8 cellular contexts compared by ENCODE assay signal in genomic region chr20:59031326-59032022, GRCh38. TPM values are rescaled to one million over a fixed set of nuclear protein-coding genes. Genes with fewer than 3 reads are reported as not detected.
DNase-seq lines count a peak whose midpoint lies in the region; ATAC-seq and TF ChIP-seq lines count a peak whose summit lies in the region.

No MANE protein-coding gene starts in this region.

- DNase-seq in activated CD8-positive, alpha-beta memory T cell treated with anti-CD3 and anti-CD28 coated beads, Interleukin-2, amount 10 ng/mL, durations not matched to agents 7 days and 5 days = peak; percentile 67
- DNase-seq in activated CD8-positive, alpha-beta memory T cell treated with anti-CD3 and anti-CD28 coated beads for 24 hours = no peak
- DNase-seq in T-cell = no peak
- no peak for DNase-seq in fibroblast of pulmonary artery (ENCODE audit: low read depth)
- no peak for DNase-seq in GM10266 (ENCODE audit: extremely low spot score)
- no peak for DNase-seq in KBM-7

- peaks cover 60% of the 10 kb centered on the region for H3K36me3 Mint-ChIP-seq in activated CD8-positive, alpha-beta memory T cell treated with anti-CD3 and anti-CD28 coated beads, Interleukin-2, amount 10 ng/mL, durations not matched to agents 7 days and 5 days
- H3K36me3 Mint-ChIP-seq in T-cell = peaks cover 58% of the 10 kb centered on the region

- peak overlapping the region; percentile 97 for H3K4me2 ChIP-seq in skeletal muscle satellite cell (ENCODE audit: low read length)

- peaks cover 44% of the 10 kb centered on the region for H3K36me3 ChIP-seq in skeletal muscle satellite cell (ENCODE audit: insufficient read depth, low read length)

- POLR2A ChIA-PET in T-cell (lab: Charles Lee) = interaction anchor here (0.5 to 2.2 kb wide), 8 partner anchors 11 to 339 kb away, joined by 3 to 31 read pairs (median 4); partner anchors contain the start of genes NPEPL1 (in 1 of the 2), PRELID3B (in 1 of the 2) and ZNF831 (in 1 of the 2)

- H3K9me3 Mint-ChIP-seq in activated CD8-positive, alpha-beta memory T cell treated with anti-CD3 and anti-CD28 coated beads, Interleukin-2, amount 10 ng/mL, durations not matched to agents 7 days and 5 days (ENCODE audit: low read depth) = no peaks in the 10 kb centered on the region
- no peaks in the 10 kb centered on the region for H3K9me3 Mint-ChIP-seq in T-cell

- H3K9ac ChIP-seq in skeletal muscle satellite cell (ENCODE audit: low read depth, low read length) = peak overlapping the region; percentile 96

- peaks cover 71% of the 10 kb centered on the region for H3K4me1 Mint-ChIP-seq in activated CD8-positive, alpha-beta memory T cell treated with anti-CD3 and anti-CD28 coated beads, Interleukin-2, amount 10 ng/mL, durations not matched to agents 7 days and 5 days
- H3K4me1 Mint-ChIP-seq in T-cell = peaks cover 55 to 60% (median 56%) of the 10 kb centered on the region in 3 donors

- CTCF ChIA-PET in activated CD8-positive, alpha-beta memory T cell treated with anti-CD3 and anti-CD28 coated beads, Interleukin-2, amount 10 ng/mL, durations not matched to agents 7 days and 5 days (lab: Charles Lee) = interaction anchor here (0.8 to 1.6 kb wide), 12 partner anchors 9 to 372 kb away, joined by 3 to 8 read pairs (median 3); partner anchors contain the start of gene GNAS
- CTCF ChIA-PET in T-cell (lab: Charles Lee) = interaction anchor here in 1 of 2 donors (0.6 to 1.7 kb wide), 10 partner anchors 10 to 384 kb away, joined by 3 to 12 read pairs (median 4); partner anchors contain the start of gene PRELID3B

- TF ChIP-seq CTCF in fibroblast of pulmonary artery (IDR thresholded peaks at IDR 0.05; ENCODE audit: low read length, missing control alignments) (no peak), GM10266 (IDR thresholded peaks at IDR 0.05; ENCODE audit: control insufficient read depth, insufficient read depth, low read depth, missing control alignments) (no peak)

- H3K27me3 Mint-ChIP-seq in activated CD8-positive, alpha-beta memory T cell treated with anti-CD3 and anti-CD28 coated beads, Interleukin-2, amount 10 ng/mL, durations not matched to agents 7 days and 5 days = no peaks in the 10 kb centered on the region
- H3K27me3 Mint-ChIP-seq in T-cell = no peaks in the 10 kb centered on the region

- H3K4me3 Mint-ChIP-seq in activated CD8-positive, alpha-beta memory T cell treated with anti-CD3 and anti-CD28 coated beads, Interleukin-2, amount 10 ng/mL, durations not matched to agents 7 days and 5 days = peak overlapping the region; percentile 90
- peak overlapping the region; percentile 91 to 95 (median 94) for H3K4me3 Mint-ChIP-seq in T-cell

- no peaks in the 10 kb centered on the region for H3K9me3 ChIP-seq in skeletal muscle satellite cell (replicated peaks; ENCODE audit: low read length)

- in situ Hi-C loops in KBM-7 (cut with MboI; ENCODE audit: low pct_unique_long_range_greater_than_20kb, low sequenced_read_pairs) = no loop called here

- H3K4me1 ChIP-seq in skeletal muscle satellite cell (ENCODE audit: control insufficient read depth, insufficient read depth, low read length) = peaks cover 50% of the 10 kb centered on the region

- H3K27ac Mint-ChIP-seq in activated CD8-positive, alpha-beta memory T cell treated with anti-CD3 and anti-CD28 coated beads, Interleukin-2, amount 10 ng/mL, durations not matched to agents 7 days and 5 days = peak overlapping the region; percentile 95
- peak overlapping the region; percentile 94 to 96 for H3K27ac Mint-ChIP-seq in T-cell

- H3K4me3 ChIP-seq in fibroblast of pulmonary artery (replicated peaks; ENCODE audit: low read depth, low read length) (peak overlapping the region; percentile 78), skeletal muscle satellite cell (ENCODE audit: low read length) (peak overlapping the region; percentile 93)

- ATAC-seq in activated CD8-positive, alpha-beta memory T cell treated with anti-CD3 and anti-CD28 coated beads, Interleukin-2, amount 10 ng/mL, durations not matched to agents 7 days and 5 days = no peak
- ATAC-seq in T-cell (replicated peaks in 1 of 4) = no peak
- no peak for ATAC-seq in HG03469 (IDR thresholded peaks at IDR 0.05; ENCODE audit: unreplicated experiment)

- H3K27me3 ChIP-seq in skeletal muscle satellite cell (ENCODE audit: control insufficient read depth, insufficient read depth, low read length) = no peaks in the 10 kb centered on the region

RNA-seq across cellular contexts. Expression of gene ATP5F1E, which starts 0.7 kb away (rescaled TPM):
- total RNA-seq in activated CD8-positive, alpha-beta memory T cell treated with anti-CD3 and anti-CD28 coated beads, Interleukin-2, amount 10 ng/mL, durations not matched to agents 7 days and 5 days = 10 to 100 TPM; 78.3 to 80.8 TPM
- 100 to 1,000 TPM in 1 of 5 donors, 10 to 100 TPM in 4; 50.6 to 105 (median 62.4) TPM for total RNA-seq in T-cell
- 14.4 and 17.3 TPM in 2 replicates for total RNA-seq in skeletal muscle satellite cell (2012; rRNA removed)

RNA-seq across cellular contexts. Expression of gene PRELID3B, which starts 11.1 kb away (rescaled TPM):
- 100 to 1,000 TPM in 1 of 2 experiments, 10 to 100 TPM in 1; 80.4 to 104 TPM for total RNA-seq in activated CD8-positive, alpha-beta memory T cell treated with anti-CD3 and anti-CD28 coated beads, Interleukin-2, amount 10 ng/mL, durations not matched to agents 7 days and 5 days
- 10 to 100 TPM; 41.4 to 49.0 (median 43.6) TPM for total RNA-seq in T-cell
- total RNA-seq in skeletal muscle satellite cell (2012; rRNA removed) = 75.8 and 81.1 TPM in 2 replicates

RNA-seq across cellular contexts. Expression of gene TUBB1, which starts 12.2 kb away (rescaled TPM):
- not detected for total RNA-seq in activated CD8-positive, alpha-beta memory T cell treated with anti-CD3 and anti-CD28 coated beads, Interleukin-2, amount 10 ng/mL, durations not matched to agents 7 days and 5 days
- 1 to 10 TPM in 1 of 5 donors, under 1 TPM in 1, not detected in 3; 0.56 to 5.0 TPM for total RNA-seq in T-cell
- not detected in 2 replicates for total RNA-seq in skeletal muscle satellite cell (2012; rRNA removed)

RNA-seq across cellular contexts. Expression of gene CTSZ, which starts 24.4 kb away (rescaled TPM):
- total RNA-seq in activated CD8-positive, alpha-beta memory T cell treated with anti-CD3 and anti-CD28 coated beads, Interleukin-2, amount 10 ng/mL, durations not matched to agents 7 days and 5 days = 10 to 100 TPM; 39.6 to 48.0 TPM
- 10 to 100 TPM; 16.8 to 37.1 (median 26.1) TPM for total RNA-seq in T-cell
- total RNA-seq in skeletal muscle satellite cell (2012; rRNA removed) = 55.5 and 62.7 TPM in 2 replicates

RNA-seq across cellular contexts. Expression of gene NELFCD, which starts 50.4 kb away (rescaled TPM):
- total RNA-seq in activated CD8-positive, alpha-beta memory T cell treated with anti-CD3 and anti-CD28 coated beads, Interleukin-2, amount 10 ng/mL, durations not matched to agents 7 days and 5 days = 10 to 100 TPM; 71.2 to 86.2 TPM
- total RNA-seq in T-cell = 10 to 100 TPM; 72.6 to 95.4 (median 90.4) TPM
- total RNA-seq in skeletal muscle satellite cell (2012; rRNA removed) = 45.9 and 46.3 TPM in 2 replicates
